ENCODE assay signal across 1 cellular context in the genomic region with DNA sequence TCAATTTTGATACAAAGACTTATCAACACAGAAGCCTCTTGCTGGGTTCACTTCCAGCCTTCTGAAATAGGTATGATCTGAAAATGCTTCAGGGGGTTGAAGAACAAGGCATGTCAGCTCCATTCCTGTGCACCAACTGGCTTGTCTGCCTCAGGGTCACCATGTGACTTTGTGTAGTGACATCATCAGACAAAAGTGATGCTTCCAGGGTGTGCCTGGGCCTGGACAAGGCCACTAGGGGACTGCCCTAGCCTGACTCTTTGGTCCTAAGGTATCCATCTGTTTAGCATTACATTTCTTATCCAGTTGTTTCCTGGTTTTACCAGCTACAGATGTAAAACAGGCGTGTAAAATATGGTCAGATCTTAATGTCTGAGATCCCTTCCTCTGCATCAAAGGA.
TF ChIP-seq lines count a peak whose summit lies in the region.

No MANE protein-coding gene starts in this region.

TF ChIP-seq in SK-N-SH, 30 proteins besides CTCF, POLR2A, EP300 and RAD21:
- TF ChIP-seq PBX3 (IDR thresholded peaks at IDR 0.05) (no peak), FOXJ3 (CRISPR knock-in tag; IDR thresholded peaks at IDR 0.05) (no peak), RCOR1 (IDR thresholded peaks at IDR 0.05; ENCODE audit: low read length) (no peak; the same call in 1 of the 2 replicates), TAF1 (IDR thresholded peaks at IDR 0.05; ENCODE audit: borderline replicate concordance, low read depth, low read length) (no peak), FOSL2 (IDR thresholded peaks at IDR 0.05; ENCODE audit: borderline replicate concordance, low read depth) (no peak), GATA2 (CRISPR knock-in tag; IDR thresholded peaks at IDR 0.05) (no peak), MAX (IDR thresholded peaks at IDR 0.05; ENCODE audit: low read depth) (no peak), CHD2 (IDR thresholded peaks at IDR 0.05; ENCODE audit: low read length, partially characterized antibody) (no peak), RXRA (IDR thresholded peaks at IDR 0.05; ENCODE audit: borderline replicate concordance, low read depth) (no peak), TCF12 (IDR thresholded peaks at IDR 0.05) (no peak), ELF1 (IDR thresholded peaks at IDR 0.05) (no peak), NFIC (IDR thresholded peaks at IDR 0.05; ENCODE audit: borderline replicate concordance) (no peak), NRF1 (IDR thresholded peaks at IDR 0.05; ENCODE audit: low read depth, low read length) (no peak), FOXM1 (IDR thresholded peaks at IDR 0.05; ENCODE audit: low read depth) (no peak), RFX5 (IDR thresholded peaks at IDR 0.05; ENCODE audit: low read length) (no peak), MXI1 (IDR thresholded peaks at IDR 0.05; ENCODE audit: low read depth, low read length) (no peak), SIN3A (IDR thresholded peaks at IDR 0.05; ENCODE audit: borderline replicate concordance, low read depth, low read length) (no peak)
- TF ChIP-seq, protein P1, sequence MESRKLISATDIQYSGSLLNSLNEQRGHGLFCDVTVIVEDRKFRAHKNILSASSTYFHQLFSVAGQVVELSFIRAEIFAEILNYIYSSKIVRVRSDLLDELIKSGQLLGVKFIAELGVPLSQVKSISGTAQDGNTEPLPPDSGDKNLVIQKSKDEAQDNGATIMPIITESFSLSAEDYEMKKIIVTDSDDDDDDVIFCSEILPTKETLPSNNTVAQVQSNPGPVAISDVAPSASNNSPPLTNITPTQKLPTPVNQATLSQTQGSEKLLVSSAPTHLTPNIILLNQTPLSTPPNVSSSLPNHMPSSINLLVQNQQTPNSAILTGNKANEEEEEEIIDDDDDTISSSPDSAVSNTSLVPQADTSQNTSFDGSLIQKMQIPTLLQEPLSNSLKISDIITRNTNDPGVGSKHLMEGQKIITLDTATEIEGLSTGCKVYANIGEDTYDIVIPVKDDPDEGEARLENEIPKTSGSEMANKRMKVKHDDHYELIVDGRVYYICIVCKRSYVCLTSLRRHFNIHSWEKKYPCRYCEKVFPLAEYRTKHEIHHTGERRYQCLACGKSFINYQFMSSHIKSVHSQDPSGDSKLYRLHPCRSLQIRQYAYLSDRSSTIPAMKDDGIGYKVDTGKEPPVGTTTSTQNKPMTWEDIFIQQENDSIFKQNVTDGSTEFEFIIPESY (IDR thresholded peaks at IDR 0.05; ENCODE audit: borderline replicate concordance, low read depth), result no peak
- TF ChIP-seq, protein P2, sequence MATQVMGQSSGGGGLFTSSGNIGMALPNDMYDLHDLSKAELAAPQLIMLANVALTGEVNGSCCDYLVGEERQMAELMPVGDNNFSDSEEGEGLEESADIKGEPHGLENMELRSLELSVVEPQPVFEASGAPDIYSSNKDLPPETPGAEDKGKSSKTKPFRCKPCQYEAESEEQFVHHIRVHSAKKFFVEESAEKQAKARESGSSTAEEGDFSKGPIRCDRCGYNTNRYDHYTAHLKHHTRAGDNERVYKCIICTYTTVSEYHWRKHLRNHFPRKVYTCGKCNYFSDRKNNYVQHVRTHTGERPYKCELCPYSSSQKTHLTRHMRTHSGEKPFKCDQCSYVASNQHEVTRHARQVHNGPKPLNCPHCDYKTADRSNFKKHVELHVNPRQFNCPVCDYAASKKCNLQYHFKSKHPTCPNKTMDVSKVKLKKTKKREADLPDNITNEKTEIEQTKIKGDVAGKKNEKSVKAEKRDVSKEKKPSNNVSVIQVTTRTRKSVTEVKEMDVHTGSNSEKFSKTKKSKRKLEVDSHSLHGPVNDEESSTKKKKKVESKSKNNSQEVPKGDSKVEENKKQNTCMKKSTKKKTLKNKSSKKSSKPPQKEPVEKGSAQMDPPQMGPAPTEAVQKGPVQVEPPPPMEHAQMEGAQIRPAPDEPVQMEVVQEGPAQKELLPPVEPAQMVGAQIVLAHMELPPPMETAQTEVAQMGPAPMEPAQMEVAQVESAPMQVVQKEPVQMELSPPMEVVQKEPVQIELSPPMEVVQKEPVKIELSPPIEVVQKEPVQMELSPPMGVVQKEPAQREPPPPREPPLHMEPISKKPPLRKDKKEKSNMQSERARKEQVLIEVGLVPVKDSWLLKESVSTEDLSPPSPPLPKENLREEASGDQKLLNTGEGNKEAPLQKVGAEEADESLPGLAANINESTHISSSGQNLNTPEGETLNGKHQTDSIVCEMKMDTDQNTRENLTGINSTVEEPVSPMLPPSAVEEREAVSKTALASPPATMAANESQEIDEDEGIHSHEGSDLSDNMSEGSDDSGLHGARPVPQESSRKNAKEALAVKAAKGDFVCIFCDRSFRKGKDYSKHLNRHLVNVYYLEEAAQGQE (IDR thresholded peaks at IDR 0.05; ENCODE audit: low read depth, low read length), result no peak
